Comparison of ENCODE assay signal across 26 cellular contexts in the genomic region with DNA sequence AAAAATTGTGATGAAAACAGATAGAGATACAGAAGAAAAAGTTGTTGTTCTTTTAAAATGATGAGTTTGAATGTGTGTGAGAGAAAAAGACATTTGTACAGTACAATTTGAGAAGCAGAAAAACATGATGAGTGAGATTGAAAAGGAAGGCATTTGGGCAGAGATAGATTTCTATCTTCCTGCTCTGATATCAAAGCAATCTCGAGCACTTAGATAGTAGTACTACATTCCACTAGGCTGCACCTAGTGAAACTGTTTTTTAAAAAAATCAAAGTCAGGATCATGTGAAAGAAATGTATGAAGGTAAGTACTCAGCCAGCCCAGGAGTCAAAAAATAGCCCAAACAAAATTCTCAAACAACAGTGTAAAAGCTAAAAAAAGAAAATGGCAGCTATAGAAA.
"Had no signal": no experiment of that assay in that cellular context is flagged by ENCODE, and none has a peak within 500 bp of the region (broad histone marks: within the 10 kb centered on the region; RNA-seq: fewer than 3 reads in every experiment).

No MANE protein-coding gene starts in this region.

- H3K4me1 Mint-ChIP-seq: stimulated activated effector memory CD8-positive, alpha-beta T cell treated with anti-CD3 and anti-CD28 coated beads, Interleukin-12 subunit alpha, Interleukin-12 subunit beta, amount 100 ng/mL, for 72 hours had no signal

- DNase-seq: islet precursor cell; left ventricle myocardium inferior; mesendoderm; naive thymus-derived CD4-positive, alpha-beta T cell; nucleus accumbens; pancreas; posterior cingulate gyrus; retina; right cardiac atrium; spleen; stimulated activated CD4-positive, alpha-beta T cell treated with anti-CD3 and anti-CD28 coated beads, Interleukin-4, amount 100 ng/mL, for 24 hours; stimulated activated naive CD4-positive, alpha-beta T cell; tibial artery; upper lobe of left lung had no signal

- H3K27ac Mint-ChIP-seq: mesothelial cell of epicardium; naive thymus-derived CD4-positive, alpha-beta T cell; natural killer cell treated with Interleukin-12 subunit alpha and Interleukin-12 subunit beta and Interleukin-15 and Interleukin-18, amount 100 ng/mL, for 72 hours; stimulated activated effector memory CD8-positive, alpha-beta T cell treated with anti-CD3 and anti-CD28 coated beads, Interleukin-12 subunit alpha, Interleukin-12 subunit beta, amount 100 ng/mL, for 72 hours; stimulated activated naive CD8-positive, alpha-beta T cell treated with anti-CD3 and anti-CD28 coated beads, Interleukin-15, Interleukin-2, amounts not matched to agents 100 ng/mL and 50 ng/mL, for 24 hours had no signal

- H3K4me1 ChIP-seq: left ventricle myocardium inferior, pancreas, prostate gland, suprapubic skin, tibial artery, upper lobe of left lung, vagina had no signal

- H3K9me3 ChIP-seq: left ventricle myocardium inferior, pancreas, prostate gland, spleen, suprapubic skin, thoracic aorta, tibial artery, upper lobe of left lung, vagina had no signal

- H3K27me3 ChIP-seq: hepatocyte, pancreas, spleen, suprapubic skin, tibial artery, upper lobe of left lung, vagina had no signal

- H3K36me3 ChIP-seq: left ventricle myocardium inferior, pancreas, prostate gland, spleen, suprapubic skin, thoracic aorta, tibial artery, upper lobe of left lung, vagina had no signal

- H3K27ac ChIP-seq: hepatocyte, left ventricle myocardium inferior, pancreas, prostate gland, skin epidermis, spleen, suprapubic skin, thoracic aorta, tibial artery, upper lobe of left lung, vagina had no signal

- H2AFZ ChIP-seq: hepatocyte had no signal

- ATAC-seq: naive thymus-derived CD4-positive, alpha-beta T cell; natural killer cell treated with Interleukin-12 subunit alpha and Interleukin-12 subunit beta and Interleukin-15 and Interleukin-18, amount 100 ng/mL, for 72 hours; pancreas; right cardiac atrium; sciatic nerve; stimulated activated effector memory CD8-positive, alpha-beta T cell treated with anti-CD3 and anti-CD28 coated beads, Interleukin-12 subunit alpha, Interleukin-12 subunit beta, amount 100 ng/mL, for 72 hours had no signal

- H3K4me3 Mint-ChIP-seq: mesothelial cell of epicardium; naive thymus-derived CD4-positive, alpha-beta T cell; natural killer cell treated with Interleukin-12 subunit alpha and Interleukin-12 subunit beta and Interleukin-15 and Interleukin-18, amount 100 ng/mL, for 72 hours; stimulated activated effector memory CD8-positive, alpha-beta T cell treated with anti-CD3 and anti-CD28 coated beads, Interleukin-12 subunit alpha, Interleukin-12 subunit beta, amount 100 ng/mL, for 72 hours; stimulated activated naive CD8-positive, alpha-beta T cell treated with anti-CD3 and anti-CD28 coated beads, Interleukin-15, Interleukin-2, amounts not matched to agents 100 ng/mL and 50 ng/mL, for 24 hours had no signal

- H3K4me2 ChIP-seq: hepatocyte had no signal

- H3K36me3 Mint-ChIP-seq: mesothelial cell of epicardium; naive thymus-derived CD4-positive, alpha-beta T cell; natural killer cell treated with Interleukin-12 subunit alpha and Interleukin-12 subunit beta and Interleukin-15 and Interleukin-18, amount 100 ng/mL, for 72 hours; stimulated activated effector memory CD8-positive, alpha-beta T cell treated with anti-CD3 and anti-CD28 coated beads, Interleukin-12 subunit alpha, Interleukin-12 subunit beta, amount 100 ng/mL, for 72 hours had no signal

- H3K9me3 Mint-ChIP-seq: natural killer cell treated with Interleukin-12 subunit alpha and Interleukin-12 subunit beta and Interleukin-15 and Interleukin-18, amount 100 ng/mL, for 72 hours; stimulated activated naive CD8-positive, alpha-beta T cell treated with anti-CD3 and anti-CD28 coated beads, Interleukin-15, Interleukin-2, amounts not matched to agents 100 ng/mL and 50 ng/mL, for 24 hours had no signal

- H3K79me2 ChIP-seq: hepatocyte had no signal

- H3K4me3 ChIP-seq: hepatocyte, left ventricle myocardium inferior, lung, pancreas, prostate gland, skin epidermis, spleen, suprapubic skin, thoracic aorta, tibial artery, upper lobe of left lung, vagina had no signal
